ENCODE assay signal across 22 cellular contexts in genomic region chr11:27191061-27191460, GRCh38.
"Had no signal": no experiment of that assay in that cellular context is flagged by ENCODE, and none has a peak within 500 bp of the region (broad histone marks: within the 10 kb centered on the region; RNA-seq: fewer than 3 reads in every experiment).

No MANE protein-coding gene starts in this region.

- H3K36me3 ChIP-seq: Peyer's patch, SJCRH30 had no signal

- ATAC-seq: HepG2, Right ventricle myocardium inferior, SK-N-SH treated with all-trans-retinoic acid at 6 μM for 48 hours had no signal

- FAIRE-seq: HepG2 had no signal

- H3K27ac ChIP-seq: KMS-11, Peyer's patch, SJCRH30 had no signal

- H3K4me2 ChIP-seq: KMS-11 had no signal

- DNase-seq: IMR-90, Kasumi-1, MM.1S, NCI-H1105, NCI-H1417, NCI-H1436 treated with DMSO at 0.1 percent for 48 hours, NCI-H1694, NCI-H187 treated with DMSO at 0.1 percent for 48 hours, NCI-H2029 treated with DMSO at 0.1 percent for 48 hours, NCI-H2171 treated with DMSO at 0.1 percent for 48 hours, NCI-H345, NCI-H510A, NCI-H524 treated with DMSO at 0.1 percent for 48 hours, NCI-H69, NCI-H774, Peyer's patch, SHP77 treated with DMSO at 0.1 percent for 48 hours, SJCRH30 had no signal

- H3K27me3 ChIP-seq: Peyer's patch, SJCRH30 had no signal

- H3K4me3 ChIP-seq: Peyer's patch, SJCRH30 had no signal

- H3K9me3 ChIP-seq: Peyer's patch had no signal

- H3K9ac ChIP-seq: KMS-11 had no signal
